In the genomic region with DNA sequence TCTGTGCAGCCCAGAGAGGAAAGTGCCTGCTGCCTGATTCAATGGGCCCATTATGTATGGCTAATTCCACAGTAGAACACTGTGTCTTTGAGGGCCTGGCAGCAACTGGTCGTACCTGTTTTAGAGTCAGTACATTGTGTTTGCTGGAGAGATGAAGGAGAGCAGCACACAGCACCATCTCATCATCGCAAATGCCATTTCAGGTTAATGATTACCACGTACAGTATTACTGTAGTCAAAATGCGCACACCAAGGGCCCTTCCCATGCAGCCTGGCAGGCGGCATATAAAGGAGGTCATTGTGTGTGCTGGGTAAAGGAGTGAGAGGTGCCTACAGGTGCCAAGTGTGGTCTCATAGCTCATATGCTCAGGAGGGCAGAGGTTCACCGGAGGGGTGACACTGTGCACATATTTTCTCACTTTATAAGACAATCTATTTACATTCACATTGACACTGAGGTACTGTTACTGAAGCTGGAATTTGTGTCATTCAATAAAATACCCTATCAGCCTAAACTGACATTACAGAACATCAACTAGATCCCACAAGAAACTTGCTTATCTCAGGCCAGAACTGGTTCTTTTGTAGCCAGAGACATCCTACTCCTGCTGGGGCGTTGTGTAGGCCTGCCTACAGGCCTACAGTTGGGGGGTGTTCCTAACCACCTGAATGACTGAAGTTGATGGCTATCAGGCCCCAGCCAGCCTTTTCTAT, we compare ENCODE assay signal across 18 cellular contexts.
DNase-seq lines count a peak whose midpoint lies in the region; ATAC-seq, FAIRE-seq and TF ChIP-seq lines count a peak whose summit lies in the region.
"Had no signal": no experiment of that assay in that cellular context is flagged by ENCODE, and none has a peak within 500 bp of the region (broad histone marks: within the 10 kb centered on the region; RNA-seq: fewer than 3 reads in every experiment).

No MANE protein-coding gene starts in this region.

- H3K9me3 ChIP-seq in HCT116 (ENCODE audit: control insufficient read depth in 1 of 2, insufficient read depth in 1 of 2, low read depth in 1 of 2, low read length in 2 of 2) (no peaks in the 10 kb centered on the region), small intestine (ENCODE audit: control insufficient read depth, low read depth) (no peaks in the 10 kb centered on the region)

- H3K27me3 ChIP-seq in HCT116 (ENCODE audit: insufficient read depth, low read length) (no peaks in the 10 kb centered on the region), small intestine (ENCODE audit: control insufficient read depth in 2 of 2, insufficient read depth in 2 of 2, low read length in 2 of 2) (no peaks in the 10 kb centered on the region)

- POLR2A ChIA-PET in HCT116 (lab: Charles Lee), result no interaction called here

- 13 to 66% (median 33%) methylated on average over 7 of the region's 7 CpGs for WGBS in small intestine, 3 donors

- H3K4me3 ChIP-seq in HCT116 (replicated peaks in 1 of 2; ENCODE audit: low read depth in 1 of 2, low read length in 2 of 2), result no peak overlapping the region
- no peak overlapping the region for H3K4me3 ChIP-seq in small intestine (ENCODE audit: low read depth in 1 of 2, low read length in 2 of 2)

- H3K36me3 ChIP-seq in HCT116 (ENCODE audit: control insufficient read depth in 1 of 2, insufficient read depth in 2 of 2, low read length in 2 of 2), result no peaks in the 10 kb centered on the region
- no peaks in the 10 kb centered on the region for H3K36me3 ChIP-seq in small intestine (ENCODE audit: control insufficient read depth in 2 of 2, insufficient read depth in 2 of 2, low read length in 2 of 2)

- no peak for TF ChIP-seq POLR2A in HCT116 (IDR thresholded peaks at IDR 0.05; ENCODE audit: borderline replicate concordance, extremely low read depth, insufficient read depth, insufficient read length)

- no peaks in the 10 kb centered on the region for H3K9me2 ChIP-seq in HCT116 (ENCODE audit: insufficient read depth)

- no peak for TF ChIP-seq CTCF in HCT116 (IDR thresholded peaks at IDR 0.05 in 2 of 3, conservative IDR thresholded peaks at IDR 0.05 in 1 of 3; ENCODE audit: borderline replicate concordance in 1 of 3, insufficient read depth in 1 of 3, low read depth in 2 of 3, low read length in 2 of 3)

- peak overlapping the region; percentile 12 for H2AFZ ChIP-seq in HCT116 (ENCODE audit: low read depth, low read length, poor library complexity, severe bottlenecking)

- no peaks in the 10 kb centered on the region for H3K79me2 ChIP-seq in HCT116 (ENCODE audit: insufficient read depth, low read length)

- TF ChIP-seq RAD21 in HCT116 (IDR thresholded peaks at IDR 0.05; ENCODE audit: low read depth), result no peak

- no TSS peak for BruUV-seq in HCT116 (replicated peaks; lab: Mats Ljungman, UMichigan)

- DNase-seq in HCT116 (ENCODE audit: low read depth, low spot score), result peak; percentile 54
- DNase-seq in left kidney (ENCODE audit: low read depth, low spot score), result peak; percentile 78
- peak; percentile 87 for DNase-seq in small intestine
- DNase-seq in NCI-H345 (lab: John Stamatoyannopoulos, UW), result no peak
- DNase-seq in NCI-H510A (lab: John Stamatoyannopoulos, UW), result no peak
- no peak for DNase-seq in left cardiac atrium
- DNase-seq: activated CD4-positive, alpha-beta T cell treated with anti-CD3 and anti-CD28 coated beads, Interleukin-2, amount 10 ng/mL, durations not matched to agents 7 days and 5 days; activated T-cell treated with anti-CD3 and anti-CD28 coated beads, Interleukin-2, amount 50 U/mL, for 48 hours; effector CD8-positive, alpha-beta T cell; H7; kidney glomerular epithelial cell; MM.1S; NCI-H2171; occipital lobe; stimulated activated CD8-positive, alpha-beta memory T cell treated with anti-CD3 and anti-CD28 coated beads, Interleukin-4, amount 100 ng/mL, for 48 hours; T-helper 2 cell had no signal

- peak overlapping the region; percentile 24; the same call in 1 of the 2 replicates for H3K9ac ChIP-seq in HCT116 (ENCODE audit: low read length)

- intact Hi-C loops in HCT116 (cut with micrococcal nuclease) (no loop called here), left cardiac atrium (cut with DNase I) (no loop called here)

- H3K27ac ChIP-seq in HCT116 (ENCODE audit: low read depth, low read length) (peak overlapping the region; percentile 34), angular gyrus (ENCODE audit: low read depth, low read length) (peak overlapping the region; percentile 42), small intestine (ENCODE audit: low read depth in 1 of 2, low read length in 1 of 2) (peak overlapping the region in 1 of 2 donors; percentile 86)

- RAD21 ChIA-PET in HCT116 (lab: Charles Lee; ENCODE audit: low non-redundant PET in 1 of 2, low total read pairs in 2 of 2, uncharacterized antibody in 2 of 2, unreplicated experiment in 2 of 2), result no interaction called here

- ATAC-seq in HCT116 (peak; percentile 75), left cardiac atrium (no peak), HG02678 (IDR thresholded peaks at IDR 0.05; ENCODE audit: unreplicated experiment) (no peak)

- H3K4me2 ChIP-seq in HCT116 (ENCODE audit: low read length), result peak overlapping the region; percentile 51

- FAIRE-seq in small intestine (lab: Jason Lieb, UNC), result no peak

- no peaks in the 10 kb centered on the region for H4K20me1 ChIP-seq in HCT116 (ENCODE audit: insufficient read depth)

- H3K4me1 ChIP-seq in HCT116 (ENCODE audit: control insufficient read depth in 1 of 2, insufficient read depth in 2 of 2, low read length in 2 of 2), result peaks cover 10 to 55% of the 10 kb centered on the region in 2 experiments; a peak in 3 of 4 replicates
- peaks cover 0 to 5% of the 10 kb centered on the region in 2 donors for H3K4me1 ChIP-seq in small intestine (ENCODE audit: control insufficient read depth in 2 of 2, insufficient read depth in 1 of 2, low read depth in 1 of 2, low read length in 1 of 2)

- CTCF ChIA-PET in HCT116 (lab: Charles Lee), result no interaction called here

TF ChIP-seq in HCT116, 20 proteins besides CTCF, POLR2A, EP300 and RAD21 (continues in another document):
- TF ChIP-seq EGR1 (IDR thresholded peaks at IDR 0.05; ENCODE audit: low read depth) (no peak), POLR2AphosphoS5 (IDR thresholded peaks at IDR 0.05; ENCODE audit: low read depth, low read length) (0 out of 2 replicates have a peak, but pooled peaks have one; percentile 12), YY1 (IDR thresholded peaks at IDR 0.05; ENCODE audit: extremely low read depth, insufficient replicate concordance, low read depth, low read length) (no peak), SIN3A (IDR thresholded peaks at IDR 0.05; ENCODE audit: low read depth) (no peak), CBX3 (IDR thresholded peaks at IDR 0.05; ENCODE audit: low read depth) (peak; percentile 76), CEBPB (IDR thresholded peaks at IDR 0.05; ENCODE audit: low read depth) (no peak), JUND (IDR thresholded peaks at IDR 0.05) (no peak; the same call in none of the 2 replicates), EZH2 (IDR thresholded peaks at IDR 0.05) (no peak), ZNF274 (IDR thresholded peaks at IDR 0.05; ENCODE audit: low read depth, low read length) (no peak), TCF7L2 (IDR thresholded peaks at IDR 0.05; ENCODE audit: borderline replicate concordance, extremely low read depth, insufficient read depth, insufficient read length) (no peak), FOSL1 (IDR thresholded peaks at IDR 0.05; ENCODE audit: low read depth) (peak; percentile 33; the same call in 1 of the 2 replicates), SP1 (IDR thresholded peaks at IDR 0.05; ENCODE audit: low read depth) (peak; percentile 73), SRF (IDR thresholded peaks at IDR 0.05; ENCODE audit: low read depth) (0 out of 2 replicates have a peak, but pooled peaks have one; percentile 19), EZH2phosphoT487 (IDR thresholded peaks at IDR 0.05; ENCODE audit: borderline replicate concordance) (no peak), ZFX (IDR thresholded peaks at IDR 0.05) (no peak)
- TF ChIP-seq, protein P1, sequence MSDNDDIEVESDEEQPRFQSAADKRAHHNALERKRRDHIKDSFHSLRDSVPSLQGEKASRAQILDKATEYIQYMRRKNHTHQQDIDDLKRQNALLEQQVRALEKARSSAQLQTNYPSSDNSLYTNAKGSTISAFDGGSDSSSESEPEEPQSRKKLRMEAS (IDR thresholded peaks at IDR 0.05), result peak; percentile 52; the same call in 1 of the 2 replicates
- TF ChIP-seq, protein P2, sequence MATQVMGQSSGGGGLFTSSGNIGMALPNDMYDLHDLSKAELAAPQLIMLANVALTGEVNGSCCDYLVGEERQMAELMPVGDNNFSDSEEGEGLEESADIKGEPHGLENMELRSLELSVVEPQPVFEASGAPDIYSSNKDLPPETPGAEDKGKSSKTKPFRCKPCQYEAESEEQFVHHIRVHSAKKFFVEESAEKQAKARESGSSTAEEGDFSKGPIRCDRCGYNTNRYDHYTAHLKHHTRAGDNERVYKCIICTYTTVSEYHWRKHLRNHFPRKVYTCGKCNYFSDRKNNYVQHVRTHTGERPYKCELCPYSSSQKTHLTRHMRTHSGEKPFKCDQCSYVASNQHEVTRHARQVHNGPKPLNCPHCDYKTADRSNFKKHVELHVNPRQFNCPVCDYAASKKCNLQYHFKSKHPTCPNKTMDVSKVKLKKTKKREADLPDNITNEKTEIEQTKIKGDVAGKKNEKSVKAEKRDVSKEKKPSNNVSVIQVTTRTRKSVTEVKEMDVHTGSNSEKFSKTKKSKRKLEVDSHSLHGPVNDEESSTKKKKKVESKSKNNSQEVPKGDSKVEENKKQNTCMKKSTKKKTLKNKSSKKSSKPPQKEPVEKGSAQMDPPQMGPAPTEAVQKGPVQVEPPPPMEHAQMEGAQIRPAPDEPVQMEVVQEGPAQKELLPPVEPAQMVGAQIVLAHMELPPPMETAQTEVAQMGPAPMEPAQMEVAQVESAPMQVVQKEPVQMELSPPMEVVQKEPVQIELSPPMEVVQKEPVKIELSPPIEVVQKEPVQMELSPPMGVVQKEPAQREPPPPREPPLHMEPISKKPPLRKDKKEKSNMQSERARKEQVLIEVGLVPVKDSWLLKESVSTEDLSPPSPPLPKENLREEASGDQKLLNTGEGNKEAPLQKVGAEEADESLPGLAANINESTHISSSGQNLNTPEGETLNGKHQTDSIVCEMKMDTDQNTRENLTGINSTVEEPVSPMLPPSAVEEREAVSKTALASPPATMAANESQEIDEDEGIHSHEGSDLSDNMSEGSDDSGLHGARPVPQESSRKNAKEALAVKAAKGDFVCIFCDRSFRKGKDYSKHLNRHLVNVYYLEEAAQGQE (IDR thresholded peaks at IDR 0.05; ENCODE audit: low read depth), result no peak

Comparison
In these comparisons a context has a peak if more than half of its experiments do, and no peak if none do; other contexts are left out.
1. DNase-seq: peak in HCT116 (single experiment), left kidney (single experiment) and small intestine (single experiment); none in NCI-H345 (single experiment), NCI-H510A (single experiment) and left cardiac atrium (single experiment).